Comparison of ENCODE assay signal across 33 cellular contexts in genomic region chr3:122742234-122742633, GRCh38.
"Had no signal": no experiment of that assay in that cellular context is flagged by ENCODE, and none has a peak within 500 bp of the region (broad histone marks: within the 10 kb centered on the region; RNA-seq: fewer than 3 reads in every experiment).

No MANE protein-coding gene starts in this region.

- H3K36me3 ChIP-seq: brain microvascular endothelial cell, breast epithelium, cardiac muscle cell had no signal

- H3K4me3 ChIP-seq: adrenal gland, ascending aorta, body of pancreas, breast epithelium, cardiac muscle cell had no signal

- H3K4me1 ChIP-seq: adrenal gland, ascending aorta, body of pancreas, breast epithelium had no signal

- DNase-seq: activated effector memory CD4-positive, alpha-beta T cell treated with anti-CD3 and anti-CD28 coated beads, Interleukin-2, amount 50 U/mL, for 16 hours; activated effector memory CD4-positive, alpha-beta T cell treated with Interleukin-2 at 50 U/mL for 16 hours; activated gamma-delta T cell; activated gamma-delta T cell treated with Interleukin-2 at 50 U/mL for 16 hours; activated naive CD4-positive, alpha-beta T cell; activated naive CD4-positive, alpha-beta T cell treated with anti-CD3 and anti-CD28 coated beads for 36 hours; activated naive CD4-positive, alpha-beta T cell treated with anti-CD3 and anti-CD28 coated beads, Interleukin-2, amount 10 ng/mL, durations not matched to agents 7 days and 5 days; activated naive CD4-positive, alpha-beta T cell treated with anti-CD3 and anti-CD28 coated beads, Interleukin-2, amount 50 U/mL, for 16 hours; activated naive CD4-positive, alpha-beta T cell treated with Interleukin-2 at 50 U/mL for 16 hours; activated naive CD8-positive, alpha-beta T cell treated with anti-CD3 and anti-CD28 coated beads for 36 hours; activated naive CD8-positive, alpha-beta T cell treated with anti-CD3 and anti-CD28 coated beads, Interleukin-2, amount 10 ng/mL, durations not matched to agents 7 days and 5 days; activated naive CD8-positive, alpha-beta T cell treated with anti-CD3 and anti-CD28 coated beads, Interleukin-2, amount 50 U/mL, for 24 hours; activated T-cell treated with anti-CD3 and anti-CD28 coated beads, Interleukin-2, amount 50 U/mL, for 24 hours; activated T-cell treated with anti-CD3 and anti-CD28 coated beads, Interleukin-2, amount 50 U/mL, for 4 hours; activated T-cell treated with anti-CD3 and anti-CD28 coated beads, Interleukin-2, amount 50 U/mL, for 48 hours; activated T-cell treated with anti-CD3 and anti-CD28 coated beads, Interleukin-2, amount 50 U/mL, for 72 hours; adrenal gland; amniotic stem cell; amygdala; anterior cingulate cortex; aorta; body of pancreas; brain microvascular endothelial cell; caudate nucleus; central memory CD4-positive, alpha-beta T cell; cerebellar nuclear complex had no signal

- H3K9me3 ChIP-seq: adrenal gland, ascending aorta, body of pancreas, breast epithelium had no signal

- FAIRE-seq: astrocyte, bronchial epithelial cell had no signal

- H3K27ac ChIP-seq: adrenal gland, ascending aorta, body of pancreas, brain microvascular endothelial cell, breast epithelium, cardiac muscle cell had no signal

- ATAC-seq: activated naive CD4-positive, alpha-beta T cell treated with anti-CD3 and anti-CD28 coated beads, Interleukin-2, amount 50 U/mL, for 72 hours; activated naive CD8-positive, alpha-beta T cell treated with anti-CD3 and anti-CD28 coated beads, Interleukin-2, amount 50 U/mL, for 24 hours; activated T-cell treated with anti-CD3 and anti-CD28 coated beads, Interleukin-2, amount 50 U/mL, for 4 hours; activated T-cell treated with anti-CD3 and anti-CD28 coated beads, Interleukin-2, amount 50 U/mL, for 72 hours; activated T-helper 17 cell treated with anti-CD3 and anti-CD28 coated beads, Interleukin-2, amount 50 U/mL, for 72 hours; body of pancreas had no signal
